1 cellular context compared by ENCODE assay signal in the genomic region with DNA sequence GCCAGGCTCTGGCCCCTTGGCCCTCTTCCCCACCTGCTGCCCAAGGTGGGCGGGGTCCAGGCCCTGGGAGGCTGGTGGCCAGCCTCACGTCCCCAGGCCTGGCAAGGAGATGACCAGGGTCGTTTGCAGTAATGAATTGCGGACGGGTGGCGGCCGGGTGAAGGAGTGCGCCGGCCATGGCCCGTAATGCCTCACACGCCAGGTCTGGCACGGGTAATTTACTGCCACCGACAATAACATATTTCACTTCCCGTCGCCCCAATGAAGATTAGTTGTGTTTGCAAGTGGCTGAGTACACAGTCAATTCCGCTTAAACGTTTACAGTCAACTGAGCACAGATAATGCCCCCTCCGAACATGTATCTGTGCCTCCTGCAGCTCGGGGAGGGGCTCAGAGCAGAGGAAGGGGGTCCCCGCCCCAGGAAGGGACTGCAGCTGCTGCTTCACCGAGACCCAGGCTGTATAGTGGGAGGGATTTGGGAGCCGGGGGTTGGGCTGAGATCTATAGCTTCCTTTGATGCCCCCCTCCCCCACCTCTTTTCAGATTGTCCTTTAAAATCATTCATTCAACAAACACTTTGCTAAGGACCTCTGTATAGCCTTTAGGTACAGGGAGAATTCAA.
A peak's percentile ranks its signal among the peaks of the same experiment; 100 is the strongest.
TF ChIP-seq lines count a peak whose summit lies in the region.

No MANE protein-coding gene starts in this region.

TF ChIP-seq in HepG2, 621 proteins besides CTCF, POLR2A, EP300 and RAD21:
- TF ChIP-seq, protein P1, sequence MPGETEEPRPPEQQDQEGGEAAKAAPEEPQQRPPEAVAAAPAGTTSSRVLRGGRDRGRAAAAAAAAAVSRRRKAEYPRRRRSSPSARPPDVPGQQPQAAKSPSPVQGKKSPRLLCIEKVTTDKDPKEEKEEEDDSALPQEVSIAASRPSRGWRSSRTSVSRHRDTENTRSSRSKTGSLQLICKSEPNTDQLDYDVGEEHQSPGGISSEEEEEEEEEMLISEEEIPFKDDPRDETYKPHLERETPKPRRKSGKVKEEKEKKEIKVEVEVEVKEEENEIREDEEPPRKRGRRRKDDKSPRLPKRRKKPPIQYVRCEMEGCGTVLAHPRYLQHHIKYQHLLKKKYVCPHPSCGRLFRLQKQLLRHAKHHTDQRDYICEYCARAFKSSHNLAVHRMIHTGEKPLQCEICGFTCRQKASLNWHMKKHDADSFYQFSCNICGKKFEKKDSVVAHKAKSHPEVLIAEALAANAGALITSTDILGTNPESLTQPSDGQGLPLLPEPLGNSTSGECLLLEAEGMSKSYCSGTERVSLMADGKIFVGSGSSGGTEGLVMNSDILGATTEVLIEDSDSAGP (CRISPR knock-in tag; IDR thresholded peaks at IDR 0.05; ENCODE audit: borderline replicate concordance): peak; percentile 21; the same call in 1 of the 2 replicates
- TF ChIP-seq SALL1 (CRISPR knock-in tag; IDR thresholded peaks at IDR 0.05) (peak; percentile 55; the same call in 1 of the 2 replicates), RNF219 (CRISPR knock-in tag; IDR thresholded peaks at IDR 0.05) (no peak), ZNF687 (CRISPR knock-in tag; IDR thresholded peaks at IDR 0.05) (peak; percentile 28; the same call in 1 of the 2 replicates), MATR3 (CRISPR knock-in tag; IDR thresholded peaks at IDR 0.05) (no peak), HNRNPL (IDR thresholded peaks at IDR 0.05; ENCODE audit: low read depth, low read length) (0 out of 2 replicates have a peak, but pooled peaks have one; percentile 32), ZNF292 (CRISPR knock-in tag; IDR thresholded peaks at IDR 0.05; ENCODE audit: borderline replicate concordance, low read depth) (no peak), ZNF501 (CRISPR knock-in tag; IDR thresholded peaks at IDR 0.05) (0 out of 2 replicates have a peak, but pooled peaks have one; percentile 29), SOX13 (IDR thresholded peaks at IDR 0.05) (no peak), SOX13 (CRISPR knock-in tag; conservative IDR thresholded peaks at IDR 0.05 in 1 of 2, IDR thresholded peaks at IDR 0.05 in 1 of 2) (0 out of 4 replicates have a peak, but pooled peaks of 1 of the 2 experiments have one; percentile 7), ZNF644 (CRISPR knock-in tag; IDR thresholded peaks at IDR 0.05; ENCODE audit: low read depth) (no peak), ZFY (CRISPR knock-in tag; IDR thresholded peaks at IDR 0.05) (no peak)
- TF ChIP-seq, protein P2, sequence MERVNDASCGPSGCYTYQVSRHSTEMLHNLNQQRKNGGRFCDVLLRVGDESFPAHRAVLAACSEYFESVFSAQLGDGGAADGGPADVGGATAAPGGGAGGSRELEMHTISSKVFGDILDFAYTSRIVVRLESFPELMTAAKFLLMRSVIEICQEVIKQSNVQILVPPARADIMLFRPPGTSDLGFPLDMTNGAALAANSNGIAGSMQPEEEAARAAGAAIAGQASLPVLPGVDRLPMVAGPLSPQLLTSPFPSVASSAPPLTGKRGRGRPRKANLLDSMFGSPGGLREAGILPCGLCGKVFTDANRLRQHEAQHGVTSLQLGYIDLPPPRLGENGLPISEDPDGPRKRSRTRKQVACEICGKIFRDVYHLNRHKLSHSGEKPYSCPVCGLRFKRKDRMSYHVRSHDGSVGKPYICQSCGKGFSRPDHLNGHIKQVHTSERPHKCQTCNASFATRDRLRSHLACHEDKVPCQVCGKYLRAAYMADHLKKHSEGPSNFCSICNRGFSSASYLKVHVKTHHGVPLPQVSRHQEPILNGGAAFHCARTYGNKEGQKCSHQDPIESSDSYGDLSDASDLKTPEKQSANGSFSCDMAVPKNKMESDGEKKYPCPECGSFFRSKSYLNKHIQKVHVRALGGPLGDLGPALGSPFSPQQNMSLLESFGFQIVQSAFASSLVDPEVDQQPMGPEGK (CRISPR knock-in tag; IDR thresholded peaks at IDR 0.05): peak; percentile 18; the same call in 1 of the 2 replicates
- TF ChIP-seq, protein P3, sequence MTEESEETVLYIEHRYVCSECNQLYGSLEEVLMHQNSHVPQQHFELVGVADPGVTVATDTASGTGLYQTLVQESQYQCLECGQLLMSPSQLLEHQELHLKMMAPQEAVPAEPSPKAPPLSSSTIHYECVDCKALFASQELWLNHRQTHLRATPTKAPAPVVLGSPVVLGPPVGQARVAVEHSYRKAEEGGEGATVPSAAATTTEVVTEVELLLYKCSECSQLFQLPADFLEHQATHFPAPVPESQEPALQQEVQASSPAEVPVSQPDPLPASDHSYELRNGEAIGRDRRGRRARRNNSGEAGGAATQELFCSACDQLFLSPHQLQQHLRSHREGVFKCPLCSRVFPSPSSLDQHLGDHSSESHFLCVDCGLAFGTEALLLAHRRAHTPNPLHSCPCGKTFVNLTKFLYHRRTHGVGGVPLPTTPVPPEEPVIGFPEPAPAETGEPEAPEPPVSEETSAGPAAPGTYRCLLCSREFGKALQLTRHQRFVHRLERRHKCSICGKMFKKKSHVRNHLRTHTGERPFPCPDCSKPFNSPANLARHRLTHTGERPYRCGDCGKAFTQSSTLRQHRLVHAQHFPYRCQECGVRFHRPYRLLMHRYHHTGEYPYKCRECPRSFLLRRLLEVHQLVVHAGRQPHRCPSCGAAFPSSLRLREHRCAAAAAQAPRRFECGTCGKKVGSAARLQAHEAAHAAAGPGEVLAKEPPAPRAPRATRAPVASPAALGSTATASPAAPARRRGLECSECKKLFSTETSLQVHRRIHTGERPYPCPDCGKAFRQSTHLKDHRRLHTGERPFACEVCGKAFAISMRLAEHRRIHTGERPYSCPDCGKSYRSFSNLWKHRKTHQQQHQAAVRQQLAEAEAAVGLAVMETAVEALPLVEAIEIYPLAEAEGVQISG (CRISPR knock-in tag; IDR thresholded peaks at IDR 0.05): no peak
- TF ChIP-seq, protein P4, sequence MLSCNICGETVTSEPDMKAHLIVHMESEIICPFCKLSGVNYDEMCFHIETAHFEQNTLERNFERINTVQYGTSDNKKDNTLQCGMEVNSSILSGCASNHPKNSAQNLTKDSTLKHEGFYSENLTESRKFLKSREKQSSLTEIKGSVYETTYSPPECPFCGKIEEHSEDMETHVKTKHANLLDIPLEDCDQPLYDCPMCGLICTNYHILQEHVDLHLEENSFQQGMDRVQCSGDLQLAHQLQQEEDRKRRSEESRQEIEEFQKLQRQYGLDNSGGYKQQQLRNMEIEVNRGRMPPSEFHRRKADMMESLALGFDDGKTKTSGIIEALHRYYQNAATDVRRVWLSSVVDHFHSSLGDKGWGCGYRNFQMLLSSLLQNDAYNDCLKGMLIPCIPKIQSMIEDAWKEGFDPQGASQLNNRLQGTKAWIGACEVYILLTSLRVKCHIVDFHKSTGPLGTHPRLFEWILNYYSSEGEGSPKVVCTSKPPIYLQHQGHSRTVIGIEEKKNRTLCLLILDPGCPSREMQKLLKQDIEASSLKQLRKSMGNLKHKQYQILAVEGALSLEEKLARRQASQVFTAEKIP (CRISPR knock-in tag; IDR thresholded peaks at IDR 0.05; ENCODE audit: borderline replicate concordance): no peak
- TF ChIP-seq, protein P5, sequence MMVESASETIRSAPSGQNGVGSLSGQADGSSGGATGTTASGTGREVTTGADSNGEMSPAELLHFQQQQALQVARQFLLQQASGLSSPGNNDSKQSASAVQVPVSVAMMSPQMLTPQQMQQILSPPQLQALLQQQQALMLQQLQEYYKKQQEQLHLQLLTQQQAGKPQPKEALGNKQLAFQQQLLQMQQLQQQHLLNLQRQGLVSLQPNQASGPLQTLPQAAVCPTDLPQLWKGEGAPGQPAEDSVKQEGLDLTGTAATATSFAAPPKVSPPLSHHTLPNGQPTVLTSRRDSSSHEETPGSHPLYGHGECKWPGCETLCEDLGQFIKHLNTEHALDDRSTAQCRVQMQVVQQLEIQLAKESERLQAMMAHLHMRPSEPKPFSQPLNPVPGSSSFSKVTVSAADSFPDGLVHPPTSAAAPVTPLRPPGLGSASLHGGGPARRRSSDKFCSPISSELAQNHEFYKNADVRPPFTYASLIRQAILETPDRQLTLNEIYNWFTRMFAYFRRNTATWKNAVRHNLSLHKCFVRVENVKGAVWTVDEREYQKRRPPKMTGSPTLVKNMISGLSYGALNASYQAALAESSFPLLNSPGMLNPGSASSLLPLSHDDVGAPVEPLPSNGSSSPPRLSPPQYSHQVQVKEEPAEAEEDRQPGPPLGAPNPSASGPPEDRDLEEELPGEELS (CRISPR knock-in tag; IDR thresholded peaks at IDR 0.05): 0 out of 2 replicates have a peak, but pooled peaks have one; percentile 11
